31 cellular contexts compared by ENCODE assay signal in the genomic region with DNA sequence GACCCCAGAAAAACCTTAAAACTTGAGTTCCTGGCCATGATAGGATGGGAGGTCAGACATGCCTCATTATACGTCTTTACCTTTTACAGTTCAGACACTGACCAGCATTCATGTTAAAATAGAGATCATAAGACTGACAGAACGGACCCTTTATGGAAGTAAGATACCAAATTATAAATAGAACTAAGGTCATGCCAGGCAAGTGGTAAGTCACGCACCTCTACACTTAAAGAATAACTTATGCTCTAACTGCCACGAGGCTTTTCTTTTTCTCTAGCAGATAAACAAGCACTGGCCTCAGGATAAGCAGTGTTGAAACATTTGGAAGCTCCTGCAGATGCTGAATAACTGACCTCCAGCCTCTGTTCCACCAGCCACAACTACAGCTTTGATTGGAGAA. TPM values are rescaled to one million over a fixed set of nuclear protein-coding genes. Genes with fewer than 3 reads are reported as not detected.
"Had no signal": no experiment of that assay in that cellular context is flagged by ENCODE, and none has a peak within 500 bp of the region (broad histone marks: within the 10 kb centered on the region; RNA-seq: fewer than 3 reads in every experiment).

No MANE protein-coding gene starts in this region.

- H3K27me3 ChIP-seq: brain microvascular endothelial cell, foreskin keratinocyte, heart right ventricle, uterus had no signal

- H3K36me3 ChIP-seq: brain microvascular endothelial cell, esophagus muscularis mucosa, heart right ventricle, left lung, prostate gland, uterus had no signal

- H3K4me3 ChIP-seq: esophagus muscularis mucosa, heart right ventricle, left lung, prostate gland, smooth muscle cell, uterus had no signal

- H3K4me1 ChIP-seq: esophagus muscularis mucosa, foreskin keratinocyte, prostate gland, uterus had no signal

- H3K27ac ChIP-seq: brain microvascular endothelial cell, esophagus muscularis mucosa, foreskin keratinocyte, left lung, prostate gland, uterus had no signal

- DNase-seq: activated CD4-positive, alpha-beta T cell treated with anti-CD3 and anti-CD28 coated beads, Interleukin-2, amount 10 ng/mL, durations not matched to agents 7 days and 5 days; activated CD4-positive, CD25-positive, alpha-beta regulatory T cell treated with anti-CD3 and anti-CD28 coated beads, Interleukin-2, amount 50 U/mL, for 72 hours; activated CD8-positive, alpha-beta T cell treated with anti-CD3 and anti-CD28 coated beads for 36 hours; activated gamma-delta T cell treated with Interleukin-2 at 50 U/mL for 16 hours; activated naive CD4-positive, alpha-beta T cell treated with anti-CD3 and anti-CD28 coated beads, Interleukin-2, amount 50 U/mL, for 16 hours; activated T-cell treated with anti-CD3 and anti-CD28 coated beads, Interleukin-2, amount 50 U/mL, for 4 hours; amniotic stem cell; brain microvascular endothelial cell; dermis blood vessel endothelial cell; effector CD4-positive, alpha-beta T cell; foreskin keratinocyte; heart right ventricle; kidney glomerular epithelial cell; left lung; retina; stimulated activated CD4-positive, alpha-beta T cell treated with anti-CD3 and anti-CD28 coated beads, Interleukin-1b, Interleukin-23, amount 100 ng/mL, for 48 hours; stimulated activated CD4-positive, alpha-beta T cell treated with anti-CD3 and anti-CD28 coated beads, Interleukin-4, amount 100 ng/mL, for 4 hours; stimulated activated CD8-positive, alpha-beta memory T cell treated with anti-CD3 and anti-CD28 coated beads, Interleukin-4, amount 100 ng/mL, for 48 hours; stimulated activated naive CD8-positive, alpha-beta T cell treated with anti-CD3 and anti-CD28 coated beads, Interleukin-15, amount 100 ng/mL, for 72 hours; substantia nigra; T-helper 2 cell; uterus had no signal

- H3K4me2 ChIP-seq: smooth muscle cell had no signal

- H3K9me3 ChIP-seq: esophagus muscularis mucosa, heart right ventricle, left lung, prostate gland, uterus had no signal

RNA-seq across cellular contexts. Expression of gene GPR42, which starts 28.4 kb away (rescaled TPM):
- total RNA-seq: activated CD4-positive, alpha-beta T cell treated with anti-CD3 and anti-CD28 coated beads, Interleukin-2, amount 10 ng/mL, durations not matched to agents 7 days and 5 days; astrocyte; dermis blood vessel endothelial cell; foreskin keratinocyte; glomerular endothelial cell; heart right ventricle; left lung; lung microvascular endothelial cell; mucosa of gallbladder; osteocyte; prostate gland; smooth muscle cell; uterus had no signal
- polyA plus RNA-seq: foreskin keratinocyte, heart right ventricle, smooth muscle cell had no signal

RNA-seq across cellular contexts. Expression of gene FFAR3, which starts 41.0 kb away (rescaled TPM):
- total RNA-seq: activated CD4-positive, alpha-beta T cell treated with anti-CD3 and anti-CD28 coated beads, Interleukin-2, amount 10 ng/mL, durations not matched to agents 7 days and 5 days; astrocyte; foreskin keratinocyte; glomerular endothelial cell; osteocyte; smooth muscle cell; uterus had no signal
- polyA plus RNA-seq: foreskin keratinocyte, smooth muscle cell had no signal

RNA-seq across cellular contexts. Expression of gene FFAR2, which starts 48.8 kb away (rescaled TPM):
- total RNA-seq: activated CD4-positive, alpha-beta T cell treated with anti-CD3 and anti-CD28 coated beads, Interleukin-2, amount 10 ng/mL, durations not matched to agents 7 days and 5 days; activated CD8-positive, alpha-beta T cell treated with anti-CD3 and anti-CD28 coated beads for 36 hours; activated T-cell treated with anti-CD3 and anti-CD28 coated beads, Interleukin-2, amount 50 U/mL, for 4 hours; activated T-helper 17 cell treated with anti-CD3 and anti-CD28 coated beads, Interleukin-2, amount 50 U/mL, for 72 hours; astrocyte; dermis blood vessel endothelial cell; foreskin keratinocyte; glomerular endothelial cell; lung microvascular endothelial cell; osteocyte; smooth muscle cell had no signal
- polyA plus RNA-seq: foreskin keratinocyte, smooth muscle cell had no signal

RNA-seq across cellular contexts. Expression of gene FFAR1, which starts 51.5 kb away (rescaled TPM):
- total RNA-seq: activated CD4-positive, alpha-beta T cell treated with anti-CD3 and anti-CD28 coated beads, Interleukin-2, amount 10 ng/mL, durations not matched to agents 7 days and 5 days; activated CD8-positive, alpha-beta T cell treated with anti-CD3 and anti-CD28 coated beads for 36 hours; activated T-cell treated with anti-CD3 and anti-CD28 coated beads, Interleukin-2, amount 50 U/mL, for 4 hours; astrocyte; dermis blood vessel endothelial cell; esophagus muscularis mucosa; foreskin keratinocyte; glomerular endothelial cell; heart right ventricle; left lung; lung microvascular endothelial cell; mucosa of gallbladder; osteocyte; smooth muscle cell had no signal
- polyA plus RNA-seq: foreskin keratinocyte, heart right ventricle, smooth muscle cell had no signal
